Comparison of ENCODE assay signal across 13 cellular contexts in the genomic region with DNA sequence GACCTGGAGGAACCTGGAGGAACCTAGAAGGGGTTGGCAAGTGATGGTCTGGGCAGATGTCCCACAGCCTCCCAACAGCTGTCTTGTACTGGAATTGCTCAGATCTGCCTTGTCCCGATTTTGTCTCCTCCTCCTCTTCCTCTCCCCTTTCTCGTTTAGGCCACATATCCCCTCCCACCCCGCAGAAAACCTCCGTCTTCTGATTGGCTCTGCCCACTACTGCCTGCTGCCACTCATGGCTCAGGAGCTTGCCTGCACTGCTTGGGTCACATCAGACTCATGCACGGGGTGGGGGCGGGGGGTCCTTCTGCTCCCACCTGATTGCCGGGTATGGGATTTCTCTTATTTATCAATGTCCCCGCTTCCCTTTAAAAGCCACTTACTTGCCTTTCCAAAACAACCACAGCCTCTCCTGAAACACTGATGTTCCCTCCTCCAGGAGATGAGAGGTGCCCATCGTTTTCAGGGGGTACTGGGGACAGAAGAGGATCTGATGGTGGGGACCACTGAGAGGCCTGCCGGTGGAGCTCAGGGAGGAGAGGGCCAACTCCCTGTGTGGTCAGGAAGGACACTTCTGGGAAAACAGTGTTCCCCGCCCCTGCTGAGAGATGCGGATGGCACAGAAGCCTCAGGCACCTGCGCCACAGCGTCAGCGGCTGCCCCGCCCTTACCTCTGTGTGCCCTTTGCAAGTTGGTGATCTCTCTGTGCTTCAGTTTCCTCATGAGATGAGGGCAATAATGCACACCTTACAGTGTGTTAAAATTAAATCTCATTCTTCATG. TPM values are rescaled to one million over a fixed set of nuclear protein-coding genes. Genes with fewer than 3 reads are reported as not detected.
DNase-seq lines count a peak whose midpoint lies in the region; ATAC-seq and TF ChIP-seq lines count a peak whose summit lies in the region.
"Had no signal": no experiment of that assay in that cellular context is flagged by ENCODE, and none has a peak within 500 bp of the region (broad histone marks: within the 10 kb centered on the region; RNA-seq: fewer than 3 reads in every experiment).

No MANE protein-coding gene starts in this region.

- H3K36me3 ChIP-seq in GM23338 (ENCODE audit: insufficient read depth) (no peaks in the 10 kb centered on the region), PC-9 (ENCODE audit: low read depth) (no peaks in the 10 kb centered on the region; the same call in 1 of the 2 replicates), fibroblast of lung (ENCODE audit: control insufficient read depth, insufficient read depth, low read length) (peaks cover 2% of the 10 kb centered on the region), gastrocnemius medialis (peaks cover 0 to 26% of the 10 kb centered on the region in 2 donors)
- H3K36me3 ChIP-seq: ovary had no signal

- in situ Hi-C loops in gastrocnemius medialis (cut with MboI; ENCODE audit: low sequenced_read_pairs in 4 of 4): no loop called here

- H3K27ac Mint-ChIP-seq in GM23338: no peak overlapping the region
- H3K27ac Mint-ChIP-seq in progenitor cell of endocrine pancreas: no peak overlapping the region

- H3K4me3 ChIP-seq in GM23338 (no peak overlapping the region), PC-9 (no peak overlapping the region), fibroblast of lung (replicated peaks in 1 of 4; ENCODE audit: control extremely low read depth in 1 of 4, insufficient read depth in 1 of 4, low read depth in 3 of 4, low read length in 4 of 4) (no peak overlapping the region), gastrocnemius medialis (peak overlapping the region; percentile 15 to 31 (median 28))
- H3K4me3 ChIP-seq: ovary, SJSA1 had no signal

- no peak overlapping the region for H2AFZ ChIP-seq in GM23338
- no peak overlapping the region for H2AFZ ChIP-seq in PC-9
- no peak overlapping the region for H2AFZ ChIP-seq in fibroblast of lung (ENCODE audit: low read length)

- no peak overlapping the region for H3K27ac ChIP-seq in GM23338 (ENCODE audit: low read depth)
- peak overlapping the region; percentile 74 for H3K27ac ChIP-seq in PC-9
- peak overlapping the region; percentile 75 for H3K27ac ChIP-seq in fibroblast of lung (ENCODE audit: insufficient read depth, low read length)
- H3K27ac ChIP-seq in gastrocnemius medialis: peak overlapping the region; percentile 95 to 99 (median 97)
- H3K27ac ChIP-seq: KMS-11, ovary, SJSA1 had no signal

- H3K4me1 Mint-ChIP-seq in GM23338: peaks cover 25% of the 10 kb centered on the region
- peaks cover 34% of the 10 kb centered on the region for H3K4me1 Mint-ChIP-seq in progenitor cell of endocrine pancreas (ENCODE audit: low read depth)

- no peaks in the 10 kb centered on the region; the same call in none of the 2 replicates for H4K20me1 ChIP-seq in GM23338 (replicated peaks; ENCODE audit: insufficient read depth)
- no peaks in the 10 kb centered on the region for H4K20me1 ChIP-seq in PC-9 (ENCODE audit: insufficient read depth)
- peaks cover 2% of the 10 kb centered on the region for H4K20me1 ChIP-seq in fibroblast of lung (ENCODE audit: control insufficient read depth, extremely low read depth, insufficient read depth, low read length)

- H3K9me2 ChIP-seq in GM23338 (ENCODE audit: insufficient read depth) (no peaks in the 10 kb centered on the region), PC-9 (ENCODE audit: insufficient read depth) (no peaks in the 10 kb centered on the region)

- TF ChIP-seq POLR2A in gastrocnemius medialis (IDR thresholded peaks at IDR 0.05): peak; percentile 42 to 69

- no peak overlapping the region for H3K9ac ChIP-seq in fibroblast of lung (ENCODE audit: insufficient read depth, low read length)
- H3K9ac ChIP-seq: KMS-11 had no signal

- H3K79me2 ChIP-seq in GM23338 (replicated peaks; ENCODE audit: insufficient read depth) (no peaks in the 10 kb centered on the region), PC-9 (ENCODE audit: low read depth) (peaks cover 75% of the 10 kb centered on the region), fibroblast of lung (ENCODE audit: control insufficient read depth, insufficient read depth, low read length) (peaks cover 12% of the 10 kb centered on the region)

- H3K4me3 Mint-ChIP-seq in GM23338 (no peak overlapping the region), progenitor cell of endocrine pancreas (ENCODE audit: low read depth) (no peak overlapping the region)

- peak; percentile 51 for DNase-seq in GM23338 (ENCODE audit: low spot score)
- DNase-seq in PC-9: peak; percentile 40 to 54
- no peak for DNase-seq in fibroblast of lung (ENCODE audit: low read depth in 2 of 2)
- DNase-seq in gastrocnemius medialis: peak; percentile 50 to 85
- DNase-seq in activated gamma-delta T cell (lab: John Stamatoyannopoulos, UW): no peak
- no peak for DNase-seq in activated CD8-positive, alpha-beta memory T cell treated with anti-CD3 and anti-CD28 coated beads, Interleukin-2, amount 50 U/mL, for 4 hours
- DNase-seq in progenitor cell of endocrine pancreas (ENCODE audit: low spot score, unreplicated experiment): no peak
- DNase-seq: activated gamma-delta T cell treated with Interleukin-2 at 50 U/mL for 16 hours; foreskin fibroblast; stimulated activated naive CD4-positive, alpha-beta T cell had no signal

- H3K36me3 Mint-ChIP-seq in GM23338 (ENCODE audit: low read depth) (peaks cover 4% of the 10 kb centered on the region; the same call in 1 of the 3 replicates), progenitor cell of endocrine pancreas (ENCODE audit: insufficient read depth) (no peaks in the 10 kb centered on the region)

- H3K9me3 Mint-ChIP-seq in GM23338: no peaks in the 10 kb centered on the region
- no peaks in the 10 kb centered on the region for H3K9me3 Mint-ChIP-seq in progenitor cell of endocrine pancreas (ENCODE audit: low read depth)

- TF ChIP-seq CTCF in GM23338 (conservative IDR thresholded peaks at IDR 0.05; ENCODE audit: low read depth in 2 of 2) (no peak), PC-9 (conservative IDR thresholded peaks at IDR 0.05) (no peak), fibroblast of lung (conservative IDR thresholded peaks at IDR 0.05 in 1 of 2, IDR thresholded peaks at IDR 0.05 in 1 of 2; ENCODE audit: low read depth in 1 of 2, low read length in 2 of 2) (no peak), gastrocnemius medialis (IDR thresholded peaks at IDR 0.05 in 4 of 5, conservative IDR thresholded peaks at IDR 0.05 in 1 of 5) (no peak), progenitor cell of endocrine pancreas (IDR thresholded peaks at IDR 0.05; ENCODE audit: unreplicated experiment) (no peak)

- BruUV-seq in PC-9 (replicated peaks; lab: Mats Ljungman, UMichigan): no TSS peak

- H3K27me3 Mint-ChIP-seq in GM23338 (ENCODE audit: insufficient read depth, low read depth, poor library complexity): peaks cover 9% of the 10 kb centered on the region
- no peaks in the 10 kb centered on the region for H3K27me3 Mint-ChIP-seq in progenitor cell of endocrine pancreas

- no peaks in the 10 kb centered on the region for H3F3A ChIP-seq in GM23338 (replicated peaks; ENCODE audit: low read depth)
- H3F3A ChIP-seq in PC-9 (ENCODE audit: insufficient read depth, low read depth): peaks cover 67% of the 10 kb centered on the region

- H3K27me3 ChIP-seq in GM23338 (ENCODE audit: insufficient read depth) (no peaks in the 10 kb centered on the region), PC-9 (ENCODE audit: insufficient read depth, low read depth) (no peaks in the 10 kb centered on the region), fibroblast of lung (ENCODE audit: control insufficient read depth, insufficient read depth, low read length) (no peaks in the 10 kb centered on the region), gastrocnemius medialis (no peaks in the 10 kb centered on the region)
- H3K27me3 ChIP-seq: ovary, SJSA1 had no signal

- ATAC-seq in GM23338: peak; percentile 85
- ATAC-seq in gastrocnemius medialis: peak; percentile 12 to 31

- intact Hi-C loops in PC-9 (cut with micrococcal nuclease; ENCODE audit: unreplicated experiment): loop anchor here (5.0 kb wide), 1 partner anchor 288 kb away; no protein-coding TSS in a partner anchor
- intact Hi-C loops in gastrocnemius medialis (cut with DNase I; ENCODE audit: low total_unique reads): loop anchor here (5.0 to 10.0 kb wide), 3 partner anchors 303 to 1150 kb away; a partner anchor contains a TSS

- no peaks in the 10 kb centered on the region for H3K9me3 ChIP-seq in PC-9 (ENCODE audit: insufficient read depth, low read depth)
- no peaks in the 10 kb centered on the region for H3K9me3 ChIP-seq in fibroblast of lung (ENCODE audit: control insufficient read depth, insufficient read depth, low read depth, low read length)
- H3K9me3 ChIP-seq in gastrocnemius medialis: no peaks in the 10 kb centered on the region
- H3K9me3 ChIP-seq: ovary, SJSA1 had no signal

- H3K4me2 ChIP-seq in GM23338 (no peak overlapping the region), PC-9 (peak overlapping the region; percentile 57), fibroblast of lung (ENCODE audit: extremely low read depth, insufficient read depth, low read length) (no peak overlapping the region)
- H3K4me2 ChIP-seq: KMS-11 had no signal

- peaks cover 4% of the 10 kb centered on the region; the same call in 1 of the 2 replicates for H3K4me1 ChIP-seq in GM23338 (ENCODE audit: insufficient read depth)
- H3K4me1 ChIP-seq in PC-9 (replicated peaks; ENCODE audit: insufficient read depth): peaks cover 64% of the 10 kb centered on the region
- peaks cover 21% of the 10 kb centered on the region for H3K4me1 ChIP-seq in fibroblast of lung (ENCODE audit: control insufficient read depth, extremely low read depth, insufficient read depth, low read length)
- H3K4me1 ChIP-seq in gastrocnemius medialis: peaks cover 86 to 92% of the 10 kb centered on the region in 2 donors

- CTCF ChIA-PET in PC-9 (lab: Charles Lee): no interaction called here

- POLR2A ChIA-PET in PC-9 (lab: Charles Lee; ENCODE audit: unreplicated experiment): interaction anchor here (2.3 kb wide), 1 partner anchor 15 kb away, joined by 8 read pairs; a partner anchor contains a TSS

RNA-seq across cellular contexts. Expression of a gene that starts 14.7 kb away (rescaled TPM):
- total RNA-seq in GM23338 (2014; rRNA removed; shearing (Covaris generic)): 17.8 and 28.0 TPM in 2 replicates
- polyA plus RNA-seq in GM23338 (2016; fragmentation: Nextera tagmentation; extraction: Ambion mirVana) (9.1 and 10.9 TPM in 2 replicates), fibroblast of lung (51.6 and 68.5 TPM in 2 replicates)
- total RNA-seq in PC-9 (2021) (43.6 and 45.1 TPM in 2 replicates), fibroblast of lung (28.0 and 30.9 TPM in 2 replicates), gastrocnemius medialis (100 to 1,000 TPM; 363 to 609 (median 425) TPM), progenitor cell of endocrine pancreas (38.2 and 45.3 TPM in 2 replicates)
- polyA plus RNA-seq in fibroblast of lung (2012): 37.3 and 42.3 TPM in 2 replicates
- 208 and 232 TPM in 2 replicates for polyA minus RNA-seq in fibroblast of lung (ENCODE audit: low replicate concordance)

RNA-seq across cellular contexts. Expression of a gene that starts 57.1 kb away (rescaled TPM):
- total RNA-seq in GM23338 (2014; rRNA removed; shearing (Covaris generic)): 33.1 and 34.7 TPM in 2 replicates
- polyA plus RNA-seq in GM23338 (2016; fragmentation: Nextera tagmentation; extraction: Ambion mirVana) (56.7 and 64.9 TPM in 2 replicates), fibroblast of lung (31.2 and 35.0 TPM in 2 replicates)
- total RNA-seq in PC-9 (2021) (29.2 and 31.1 TPM in 2 replicates), fibroblast of lung (14.9 and 17.3 TPM in 2 replicates), gastrocnemius medialis (10 to 100 TPM in 3 of 4 donors, 1 to 10 TPM in 1; 8.3 to 19.2 (median 12.4) TPM), progenitor cell of endocrine pancreas (23.0 and 25.0 TPM in 2 replicates)
- 19.5 and 19.7 TPM in 2 replicates for polyA plus RNA-seq in fibroblast of lung (2012)
- 8.8 and 20.5 TPM in 2 replicates for polyA minus RNA-seq in fibroblast of lung (ENCODE audit: low replicate concordance)

Comparison
In these comparisons a context has a peak if more than half of its experiments do, and no peak if none do; other contexts are left out.
1. DNase-seq: peak in GM23338 (single experiment), PC-9 (2 of 2) and gastrocnemius medialis (2 of 2); none in fibroblast of lung (0 of 2), activated gamma-delta T cell (single experiment), activated CD8-positive, alpha-beta memory T cell treated with anti-CD3 and anti-CD28 coated beads, Interleukin-2, amount 50 U/mL, for 4 hours (single experiment) and progenitor cell of endocrine pancreas (single experiment).
2. H3K4me3 ChIP-seq: peak in gastrocnemius medialis (4 of 4); none in GM23338 (single experiment), PC-9 (single experiment) and fibroblast of lung (0 of 4).